ENCODE assay signal across 8 cellular contexts in genomic region chr21:39348040-39348354, GRCh38. TPM values are rescaled to one million over a fixed set of nuclear protein-coding genes. Genes with fewer than 3 reads are reported as not detected.
DNase-seq lines count a peak whose midpoint lies in the region; ATAC-seq and TF ChIP-seq lines count a peak whose summit lies in the region.

No MANE protein-coding gene starts in this region.

- H3K27me3 ChIP-seq in mammary epithelial cell (ENCODE audit: insufficient read depth, low read length) = no peaks in the 10 kb centered on the region

- H3K4me1 Mint-ChIP-seq in IgD-negative memory B cell = peaks cover 17 to 36% (median 30%) of the 10 kb centered on the region in 3 donors

- H3K36me3 ChIP-seq in mammary epithelial cell (ENCODE audit: insufficient read depth, low read length) = peaks cover 28% of the 10 kb centered on the region
- H3K36me3 ChIP-seq in mucosa of descending colon (ENCODE audit: low read depth) = no peaks in the 10 kb centered on the region

- H3K27ac ChIP-seq in mammary epithelial cell (ENCODE audit: insufficient read depth, low read depth, low read length) = peak overlapping the region; percentile 90

- no peaks in the 10 kb centered on the region for H4K20me1 ChIP-seq in mammary epithelial cell (ENCODE audit: insufficient read depth, low read length)

- H3K9me3 ChIP-seq in mammary epithelial cell (replicated peaks; ENCODE audit: insufficient read depth, low read length) (no peaks in the 10 kb centered on the region), mucosa of descending colon (no peaks in the 10 kb centered on the region)

- TF ChIP-seq CTCF in mammary epithelial cell (conservative IDR thresholded peaks at IDR 0.05 in 1 of 2, IDR thresholded peaks at IDR 0.05 in 1 of 2; ENCODE audit: extremely low read depth in 1 of 2, insufficient read depth in 1 of 2, low read depth in 1 of 2, low read length in 2 of 2) = no peak
- TF ChIP-seq CTCF in mucosa of descending colon (IDR thresholded peaks at IDR 0.05) = no peak

- peak; percentile 1 for ATAC-seq in GM18511 (IDR thresholded peaks at IDR 0.05; ENCODE audit: unreplicated experiment)
- ATAC-seq in mucosa of descending colon = no peak
- ATAC-seq in GM19467 (IDR thresholded peaks at IDR 0.05; ENCODE audit: unreplicated experiment) = no peak

- CTCF ChIA-PET in mammary epithelial cell (lab: Charles Lee; ENCODE audit: low non-redundant PET) = interaction anchor here (0.8 kb wide), 1 partner anchor 39 kb away, joined by 5 read pairs; no protein-coding TSS in a partner anchor

- peak overlapping the region; percentile 88 for H3K4me2 ChIP-seq in mammary epithelial cell (ENCODE audit: insufficient read depth, low read depth, low read length)

- H3K4me1 ChIP-seq in mammary epithelial cell (ENCODE audit: insufficient read depth, low read length) (peaks cover 19% of the 10 kb centered on the region), mucosa of descending colon (ENCODE audit: low read depth) (peaks cover 23% of the 10 kb centered on the region)

- H3K4me3 Mint-ChIP-seq in IgD-negative memory B cell = peak overlapping the region; percentile 90 to 99 (median 95)

- H3K9me3 Mint-ChIP-seq in IgD-negative memory B cell = peaks cover 0 to 3% (median 0%) of the 10 kb centered on the region in 3 donors

- H3K9ac ChIP-seq in mammary epithelial cell (ENCODE audit: insufficient read depth, low read length) = peak overlapping the region; percentile 93

- dilution Hi-C loops in mammary epithelial cell (cut with HindIII; ENCODE audit: low sequenced_read_pairs) = loop anchor here (5.0 kb wide), 2 partner anchors 36 to 39 kb away; partner anchors contain the start of gene BRWD1

- peaks cover 51% of the 10 kb centered on the region for H3K79me2 ChIP-seq in mammary epithelial cell (ENCODE audit: insufficient read depth, low read length)

- BruUV-seq in mammary epithelial cell (replicated peaks; lab: Mats Ljungman, UMichigan) = TSS peak; percentile 40

- H3K27ac Mint-ChIP-seq in IgD-negative memory B cell = peak overlapping the region; percentile 94 to 99 (median 96)

- DNase-seq in mammary epithelial cell = no peak
- no peak for DNase-seq in mucosa of descending colon
- DNase-seq in activated effector memory CD4-positive, alpha-beta T cell treated with anti-CD3 and anti-CD28 coated beads, Interleukin-2, amount 50 U/mL, for 16 hours = no peak
- DNase-seq in T1000 (lab: John Stamatoyannopoulos, UW) = no peak
- no peak for DNase-seq in posterior vena cava (ENCODE audit: low spot score)

- H3K36me3 Mint-ChIP-seq in IgD-negative memory B cell = peaks cover 6% of the 10 kb centered on the region

- in situ Hi-C loops in mammary epithelial cell (cut with MboI; ENCODE audit: low sequenced_read_pairs in 2 of 2) = no loop called here

- H3K4me3 ChIP-seq in mammary epithelial cell (replicated peaks in 1 of 3; ENCODE audit: insufficient read depth in 1 of 3, low read depth in 2 of 3, low read length in 3 of 3) (peak overlapping the region; percentile 84 to 99 (median 97)), mucosa of descending colon (peak overlapping the region; percentile 45)

- intact Hi-C loops in mammary epithelial cell (cut with micrococcal nuclease) (loop anchor here (1.0 to 5.0 kb wide), 3 partner anchors 34 to 165 kb away; partner anchors contain the start of gene PSMG1), mucosa of descending colon (cut with DNase I, micrococcal nuclease) (no loop called here), posterior vena cava (cut with DNase I) (loop anchor here in 1 of 2 donors (2.0 kb wide), 1 partner anchor 41 kb away; no protein-coding TSS in a partner anchor)

- peaks cover 3% of the 10 kb centered on the region for H3K27me3 Mint-ChIP-seq in IgD-negative memory B cell

- 1% methylated on average over 11 of the region's 11 CpGs for WGBS in mammary epithelial cell (ENCODE audit: low coverage, missing lambda C conversion rate)

- peak overlapping the region; percentile 74 for H2AFZ ChIP-seq in mammary epithelial cell (ENCODE audit: low read depth, low read length)

RNA-seq across cellular contexts. Expression of gene HMGN1, which starts 0.9 kb away (rescaled TPM):
- polyA plus RNA-seq in IgD-negative memory B cell (283 TPM), mammary epithelial cell (124 TPM)
- total RNA-seq in mammary epithelial cell (100 to 1,000 TPM; 118 to 285 TPM), mucosa of descending colon (100 to 1,000 TPM; 104 to 218 (median 174) TPM), posterior vena cava (100 to 1,000 TPM in 1 of 2 donors, 10 to 100 TPM in 1; 65.9 to 101 TPM)
- 52.9 TPM for polyA minus RNA-seq in mammary epithelial cell

RNA-seq across cellular contexts. Expression of gene BRWD1, which starts 34.6 kb away (rescaled TPM):
- polyA plus RNA-seq in IgD-negative memory B cell = 38.9 TPM
- 10 to 100 TPM; 29.2 to 60.0 TPM for total RNA-seq in mammary epithelial cell
- polyA plus RNA-seq in mammary epithelial cell = 6.5 TPM
- polyA minus RNA-seq in mammary epithelial cell = 36.1 TPM
- 10 to 100 TPM; 40.6 to 58.6 (median 52.5) TPM for total RNA-seq in mucosa of descending colon
- 10 to 100 TPM; 35.5 to 37.3 TPM for total RNA-seq in posterior vena cava
